In the genomic region with DNA sequence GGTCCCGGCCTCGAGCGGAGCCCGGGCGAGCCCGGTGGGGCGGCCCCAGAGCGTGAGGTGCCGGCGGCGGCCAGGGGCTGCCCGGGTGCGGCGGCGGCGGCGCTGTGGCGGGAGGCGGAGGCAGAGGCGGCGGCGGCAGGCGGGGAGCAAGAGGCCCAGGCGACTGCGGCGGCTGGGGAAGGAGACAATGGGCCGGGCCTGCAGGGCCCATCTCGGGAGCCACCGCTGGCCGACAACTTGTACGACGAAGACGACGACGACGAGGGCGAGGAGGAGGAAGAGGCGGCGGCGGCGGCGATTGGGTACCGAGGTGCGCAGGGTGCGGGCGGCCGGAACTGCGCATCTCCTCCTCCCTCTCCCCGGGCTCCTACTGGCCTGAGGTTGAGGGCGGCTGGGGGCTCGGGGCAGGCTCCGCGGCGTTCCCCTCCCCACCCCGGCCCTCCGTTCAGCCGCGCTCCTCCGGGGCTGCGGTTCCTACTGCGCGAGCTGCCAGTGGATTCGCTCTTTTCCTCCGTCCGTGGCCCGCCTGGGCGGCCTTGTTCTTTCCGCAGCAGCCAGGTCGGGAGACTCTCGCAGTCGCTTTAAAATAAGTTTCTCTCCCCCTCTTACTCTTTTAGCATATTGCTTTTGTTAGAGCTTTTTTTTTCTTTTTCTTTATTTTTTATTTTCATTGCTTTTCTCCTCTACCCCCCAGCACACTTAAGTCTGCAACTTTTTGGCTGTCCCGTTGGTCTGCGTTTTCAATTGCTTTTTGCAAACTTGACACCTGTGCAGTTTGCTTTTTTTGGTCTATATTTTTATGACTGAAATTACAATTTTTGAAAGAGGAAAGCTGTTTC, we compare ENCODE assay signal across 1 cellular context.
TF ChIP-seq lines count a peak whose summit lies in the region.

No MANE protein-coding gene starts in this region.

TF ChIP-seq in K562, 482 proteins besides CTCF, POLR2A, EP300 and RAD21 (continued from another document):
- no peak for TF ChIP-seq ZNF143 (CRISPR knock-in tag; IDR thresholded peaks at IDR 0.05)
- TF ChIP-seq NR4A1 (CRISPR knock-in tag; IDR thresholded peaks at IDR 0.05) = peak; percentile 75; the same call in 1 of the 2 replicates
- peak; percentile 24; the same call in 1 of the 2 replicates for TF ChIP-seq NR4A1 (tag; IDR thresholded peaks at IDR 0.05)
- 0 out of 2 replicates have a peak, but pooled peaks have one; percentile 22 for TF ChIP-seq ZNF324 (CRISPR knock-in tag; IDR thresholded peaks at IDR 0.05)
- TF ChIP-seq, protein P1, sequence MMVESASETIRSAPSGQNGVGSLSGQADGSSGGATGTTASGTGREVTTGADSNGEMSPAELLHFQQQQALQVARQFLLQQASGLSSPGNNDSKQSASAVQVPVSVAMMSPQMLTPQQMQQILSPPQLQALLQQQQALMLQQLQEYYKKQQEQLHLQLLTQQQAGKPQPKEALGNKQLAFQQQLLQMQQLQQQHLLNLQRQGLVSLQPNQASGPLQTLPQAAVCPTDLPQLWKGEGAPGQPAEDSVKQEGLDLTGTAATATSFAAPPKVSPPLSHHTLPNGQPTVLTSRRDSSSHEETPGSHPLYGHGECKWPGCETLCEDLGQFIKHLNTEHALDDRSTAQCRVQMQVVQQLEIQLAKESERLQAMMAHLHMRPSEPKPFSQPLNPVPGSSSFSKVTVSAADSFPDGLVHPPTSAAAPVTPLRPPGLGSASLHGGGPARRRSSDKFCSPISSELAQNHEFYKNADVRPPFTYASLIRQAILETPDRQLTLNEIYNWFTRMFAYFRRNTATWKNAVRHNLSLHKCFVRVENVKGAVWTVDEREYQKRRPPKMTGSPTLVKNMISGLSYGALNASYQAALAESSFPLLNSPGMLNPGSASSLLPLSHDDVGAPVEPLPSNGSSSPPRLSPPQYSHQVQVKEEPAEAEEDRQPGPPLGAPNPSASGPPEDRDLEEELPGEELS (CRISPR knock-in tag; IDR thresholded peaks at IDR 0.05; ENCODE audit: borderline replicate concordance) = no peak
- TF ChIP-seq SNAPC5 (CRISPR knock-in tag; IDR thresholded peaks at IDR 0.05) = no peak
- TF ChIP-seq HDAC1 (IDR thresholded peaks at IDR 0.05) = peak in 1 of 2 experiments; percentile 64; a peak in 1 of 4 replicates
- no peak for TF ChIP-seq CC2D1A (IDR thresholded peaks at IDR 0.05)
- peak; percentile 11 for TF ChIP-seq ZSCAN29 (IDR thresholded peaks at IDR 0.05)
- peak; percentile 65 for TF ChIP-seq PRPF4 (IDR thresholded peaks at IDR 0.05; ENCODE audit: insufficient read depth, low read depth, low read length, poor library complexity, severe bottlenecking)
- TF ChIP-seq STAG1 (CRISPR knock-in tag; IDR thresholded peaks at IDR 0.05; ENCODE audit: borderline replicate concordance) = 0 out of 2 replicates have a peak, but pooled peaks have one; percentile 37
- no peak for TF ChIP-seq CREBBP (IDR thresholded peaks at IDR 0.05; ENCODE audit: low read depth, low read length)
- TF ChIP-seq ZNF41 (CRISPR knock-in tag; conservative IDR thresholded peaks at IDR 0.05) = 0 out of 2 replicates have a peak, but pooled peaks have one; percentile 0
- peak in 1 of 2 experiments; percentile 56; a peak in 2 of 4 replicates for TF ChIP-seq MAZ (CRISPR knock-in tag; conservative IDR thresholded peaks at IDR 0.05 in 1 of 2, IDR thresholded peaks at IDR 0.05 in 1 of 2)
- 0 out of 2 replicates have a peak, but pooled peaks have one; percentile 44 for TF ChIP-seq ZNF76 (CRISPR knock-in tag; IDR thresholded peaks at IDR 0.05; ENCODE audit: borderline replicate concordance)
- peak; percentile 1 for TF ChIP-seq CTCFL (IDR thresholded peaks at IDR 0.05; ENCODE audit: borderline replicate concordance, insufficient read depth, low read depth, low read length, poor library complexity, severe bottlenecking)
- no peak for TF ChIP-seq ZNF699 (CRISPR knock-in tag; IDR thresholded peaks at IDR 0.05; ENCODE audit: insufficient replicate concordance)
- TF ChIP-seq ZNF583 (CRISPR knock-in tag; IDR thresholded peaks at IDR 0.05) = 0 out of 2 replicates have a peak, but pooled peaks have one; percentile 42
- 0 out of 2 replicates have a peak, but pooled peaks have one; percentile 17 for TF ChIP-seq RREB1 (CRISPR knock-in tag; IDR thresholded peaks at IDR 0.05)
- 0 out of 2 replicates have a peak, but pooled peaks have one; percentile 27 for TF ChIP-seq ZBTB49 (CRISPR knock-in tag; IDR thresholded peaks at IDR 0.05; ENCODE audit: borderline replicate concordance)
- no peak for TF ChIP-seq ZNF830 (CRISPR knock-in tag; IDR thresholded peaks at IDR 0.05)
- TF ChIP-seq, protein P2, sequence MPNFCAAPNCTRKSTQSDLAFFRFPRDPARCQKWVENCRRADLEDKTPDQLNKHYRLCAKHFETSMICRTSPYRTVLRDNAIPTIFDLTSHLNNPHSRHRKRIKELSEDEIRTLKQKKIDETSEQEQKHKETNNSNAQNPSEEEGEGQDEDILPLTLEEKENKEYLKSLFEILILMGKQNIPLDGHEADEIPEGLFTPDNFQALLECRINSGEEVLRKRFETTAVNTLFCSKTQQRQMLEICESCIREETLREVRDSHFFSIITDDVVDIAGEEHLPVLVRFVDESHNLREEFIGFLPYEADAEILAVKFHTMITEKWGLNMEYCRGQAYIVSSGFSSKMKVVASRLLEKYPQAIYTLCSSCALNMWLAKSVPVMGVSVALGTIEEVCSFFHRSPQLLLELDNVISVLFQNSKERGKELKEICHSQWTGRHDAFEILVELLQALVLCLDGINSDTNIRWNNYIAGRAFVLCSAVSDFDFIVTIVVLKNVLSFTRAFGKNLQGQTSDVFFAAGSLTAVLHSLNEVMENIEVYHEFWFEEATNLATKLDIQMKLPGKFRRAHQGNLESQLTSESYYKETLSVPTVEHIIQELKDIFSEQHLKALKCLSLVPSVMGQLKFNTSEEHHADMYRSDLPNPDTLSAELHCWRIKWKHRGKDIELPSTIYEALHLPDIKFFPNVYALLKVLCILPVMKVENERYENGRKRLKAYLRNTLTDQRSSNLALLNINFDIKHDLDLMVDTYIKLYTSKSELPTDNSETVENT (CRISPR knock-in tag; IDR thresholded peaks at IDR 0.05) = peak; percentile 76
- TF ChIP-seq TEAD1 (CRISPR knock-in tag; IDR thresholded peaks at IDR 0.05) = 0 out of 4 replicates have a peak, but pooled peaks of 1 of the 2 experiments have one; percentile 23
- TF ChIP-seq ZNF175 (CRISPR knock-in tag; IDR thresholded peaks at IDR 0.05; ENCODE audit: low read depth) = 0 out of 2 replicates have a peak, but pooled peaks have one; percentile 44
- peak; percentile 49; the same call in 1 of the 2 replicates for TF ChIP-seq SMARCE1 (IDR thresholded peaks at IDR 0.05)
- TF ChIP-seq ZFP1 (CRISPR knock-in tag; IDR thresholded peaks at IDR 0.05) = 0 out of 2 replicates have a peak, but pooled peaks have one; percentile 23
- peak; percentile 82 for TF ChIP-seq POLR2G (IDR thresholded peaks at IDR 0.05; ENCODE audit: low read depth, low read length)
- 0 out of 2 replicates have a peak, but pooled peaks have one; percentile 39 for TF ChIP-seq DPF2 (IDR thresholded peaks at IDR 0.05)
- TF ChIP-seq, protein P3, sequence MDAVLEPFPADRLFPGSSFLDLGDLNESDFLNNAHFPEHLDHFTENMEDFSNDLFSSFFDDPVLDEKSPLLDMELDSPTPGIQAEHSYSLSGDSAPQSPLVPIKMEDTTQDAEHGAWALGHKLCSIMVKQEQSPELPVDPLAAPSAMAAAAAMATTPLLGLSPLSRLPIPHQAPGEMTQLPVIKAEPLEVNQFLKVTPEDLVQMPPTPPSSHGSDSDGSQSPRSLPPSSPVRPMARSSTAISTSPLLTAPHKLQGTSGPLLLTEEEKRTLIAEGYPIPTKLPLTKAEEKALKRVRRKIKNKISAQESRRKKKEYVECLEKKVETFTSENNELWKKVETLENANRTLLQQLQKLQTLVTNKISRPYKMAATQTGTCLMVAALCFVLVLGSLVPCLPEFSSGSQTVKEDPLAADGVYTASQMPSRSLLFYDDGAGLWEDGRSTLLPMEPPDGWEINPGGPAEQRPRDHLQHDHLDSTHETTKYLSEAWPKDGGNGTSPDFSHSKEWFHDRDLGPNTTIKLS (IDR thresholded peaks at IDR 0.05; ENCODE audit: borderline replicate concordance, low read depth) = peak; percentile 80
- TF ChIP-seq ZNF282 (CRISPR knock-in tag; IDR thresholded peaks at IDR 0.05) = no peak
- peak; percentile 66; the same call in 1 of the 2 replicates for TF ChIP-seq MTA3 (IDR thresholded peaks at IDR 0.05; ENCODE audit: borderline replicate concordance)
